Comparison of ENCODE assay signal across 14 cellular contexts in the genomic region with DNA sequence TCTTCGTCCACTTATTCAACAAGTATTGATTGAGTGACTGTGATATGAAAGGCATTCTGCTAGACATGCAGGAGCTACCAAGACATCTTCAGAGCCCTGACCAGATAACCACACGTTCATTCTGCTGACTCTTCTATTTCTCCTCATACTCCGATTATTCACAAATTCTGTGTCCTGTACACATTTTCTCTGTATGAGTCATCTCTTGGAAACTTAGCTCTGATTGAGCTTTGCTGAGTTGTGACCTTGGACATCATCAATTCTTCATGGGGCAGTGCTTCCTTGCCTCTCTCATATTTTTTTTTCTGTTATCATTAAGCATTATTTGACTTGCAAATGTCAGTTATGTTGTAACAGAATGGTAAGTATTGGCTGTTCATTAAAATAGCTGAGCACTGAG.
DNase-seq lines count a peak whose midpoint lies in the region; ATAC-seq lines count a peak whose summit lies in the region.
"Had no signal": no experiment of that assay in that cellular context is flagged by ENCODE, and none has a peak within 500 bp of the region (broad histone marks: within the 10 kb centered on the region; RNA-seq: fewer than 3 reads in every experiment).

No MANE protein-coding gene starts in this region.

- DNase-seq in COLO829 (ENCODE audit: low spot score) (peak; percentile 32), LHCN-M2 (ENCODE audit: low read depth) (peak; percentile 6), astrocyte of the hippocampus (ENCODE audit: low read depth, low spot score) (peak; percentile 32), kidney glomerular epithelial cell (lab: John Stamatoyannopoulos, UW) (peak; percentile 34)
- no peak for DNase-seq in activated effector memory CD4-positive, alpha-beta T cell treated with Interleukin-2 at 50 U/mL for 16 hours
- DNase-seq: CD4-positive, alpha-beta T cell; HFFc6; Kasumi-1; NCI-H1417 treated with DMSO at 0.1 percent for 48 hours; NCI-H2029; NCI-H510A treated with DMSO at 0.1 percent for 48 hours had no signal

- no peak for ATAC-seq in HG03039 (IDR thresholded peaks at IDR 0.05; ENCODE audit: unreplicated experiment)
- no peak for ATAC-seq in GM18909 (IDR thresholded peaks at IDR 0.05; ENCODE audit: poor library complexity, unreplicated experiment)
- no peak for ATAC-seq in HG03097 (IDR thresholded peaks at IDR 0.05; ENCODE audit: low FRiP score, unreplicated experiment)
